Comparison of ENCODE assay signal across 1 cellular context in genomic region chr17:79746955-79747507, GRCh38.
TF ChIP-seq lines count a peak whose summit lies in the region.

No MANE protein-coding gene starts in this region.

TF ChIP-seq in endothelial cell of umbilical vein, 7 proteins besides CTCF, POLR2A, EP300 and RAD21:
- TF ChIP-seq MAX (IDR thresholded peaks at IDR 0.05; ENCODE audit: insufficient read depth, insufficient read length), result no peak
- TF ChIP-seq FOS (IDR thresholded peaks at IDR 0.05; ENCODE audit: borderline replicate concordance, insufficient read depth, low read length), result no peak
- TF ChIP-seq EZH2 (IDR thresholded peaks at IDR 0.05; ENCODE audit: borderline replicate concordance, low read depth, low read length, severe bottlenecking), result peak; percentile 90
- TF ChIP-seq MYC (IDR thresholded peaks at IDR 0.05; ENCODE audit: low read depth, low read length), result no peak
- TF ChIP-seq JUN (IDR thresholded peaks at IDR 0.05; ENCODE audit: borderline replicate concordance, insufficient read depth, insufficient read length, low read depth), result no peak
